Comparison of ENCODE assay signal across 8 cellular contexts in genomic region chr19:19618384-19619051, GRCh38.
DNase-seq lines count a peak whose midpoint lies in the region; ATAC-seq and TF ChIP-seq lines count a peak whose summit lies in the region.

Gene PBX4, minus strand, starts transcription at chr19:19618687. Its CDS starts 58 bp downstream, at chr19:19618629.

- no peak for TF ChIP-seq CTCF in retinal pigment epithelial cell (conservative IDR thresholded peaks at IDR 0.05; ENCODE audit: low read depth, low read length)

- H3K4me3 ChIP-seq in retinal pigment epithelial cell (ENCODE audit: low read length), result peak within 1 kb of the TSS; percentile 51

- peak; percentile 93 for DNase-seq in NCI-H1694 treated with DMSO at 0.1 percent for 48 hours (lab: John Stamatoyannopoulos, UW)
- peak; percentile 98 to 99 (median 99) for DNase-seq in T-helper 2 cell
- DNase-seq in amygdala (lab: John Stamatoyannopoulos, UW), result peak; percentile 16 to 94 (median 86)
- peak; percentile 60 for DNase-seq in hepatic stellate cell (ENCODE audit: low spot score)
- peak; percentile 49 for DNase-seq in retinal pigment epithelial cell (ENCODE audit: low read depth)
- no peak for DNase-seq in HuH-7.5 (ENCODE audit: low spot score)

- ATAC-seq in GM18499 (IDR thresholded peaks at IDR 0.05; ENCODE audit: insufficient read depth, unreplicated experiment) (peak; percentile 93), HG02884 (IDR thresholded peaks at IDR 0.05; ENCODE audit: unreplicated experiment) (peak; percentile 96)
